Comparison of ENCODE assay signal across 11 cellular contexts in genomic region chr17:56424543-56425044, GRCh38.
"Had no signal": no experiment of that assay in that cellular context is flagged by ENCODE, and none has a peak within 500 bp of the region (broad histone marks: within the 10 kb centered on the region; RNA-seq: fewer than 3 reads in every experiment).

No MANE protein-coding gene starts in this region.

- H3K27ac ChIP-seq: brain microvascular endothelial cell, ovary, stomach, thoracic aorta, VCaP had no signal

- H3K27me3 Mint-ChIP-seq: dendritic cell treated with granulocyte-macrophage colony-stimulating factor and Interleukin-4, amounts not matched to agents 40 ng/mL and 50 ng/mL, for 4 days had no signal

- H3K4me3 Mint-ChIP-seq: dendritic cell treated with granulocyte-macrophage colony-stimulating factor and Interleukin-4, amounts not matched to agents 40 ng/mL and 50 ng/mL, for 4 days; neural crest cell had no signal

- H3K4me3 ChIP-seq: ovary, stomach, thoracic aorta had no signal

- H3K4me1 ChIP-seq: stomach had no signal

- H3K27ac Mint-ChIP-seq: dendritic cell treated with granulocyte-macrophage colony-stimulating factor and Interleukin-4, amounts not matched to agents 40 ng/mL and 50 ng/mL, for 4 days had no signal

- H3K9me3 ChIP-seq: ovary, stomach, thoracic aorta had no signal

- H3K9me3 Mint-ChIP-seq: dendritic cell treated with granulocyte-macrophage colony-stimulating factor and Interleukin-4, amounts not matched to agents 40 ng/mL and 50 ng/mL, for 4 days; neural crest cell had no signal

- H3K4me1 Mint-ChIP-seq: neural crest cell had no signal

- H3K27me3 ChIP-seq: brain microvascular endothelial cell, ovary, stomach had no signal

- DNase-seq: activated CD4-positive, alpha-beta T cell treated with anti-CD3 and anti-CD28 coated beads for 48 hours; activated CD8-positive, alpha-beta memory T cell treated with anti-CD3 and anti-CD28 coated beads for 24 hours; activated T-cell treated with anti-CD3 and anti-CD28 coated beads, Interleukin-2, amount 50 U/mL, for 1 hour; brain microvascular endothelial cell; ovary; stimulated activated CD4-positive, alpha-beta T cell treated with anti-CD3 and anti-CD28 coated beads, Interleukin-2, amount 100 ng/mL, for 48 hours; stomach had no signal

- H3K36me3 ChIP-seq: brain microvascular endothelial cell, ovary, stomach, thoracic aorta had no signal
